Comparison of ENCODE assay signal across 28 cellular contexts in the genomic region with DNA sequence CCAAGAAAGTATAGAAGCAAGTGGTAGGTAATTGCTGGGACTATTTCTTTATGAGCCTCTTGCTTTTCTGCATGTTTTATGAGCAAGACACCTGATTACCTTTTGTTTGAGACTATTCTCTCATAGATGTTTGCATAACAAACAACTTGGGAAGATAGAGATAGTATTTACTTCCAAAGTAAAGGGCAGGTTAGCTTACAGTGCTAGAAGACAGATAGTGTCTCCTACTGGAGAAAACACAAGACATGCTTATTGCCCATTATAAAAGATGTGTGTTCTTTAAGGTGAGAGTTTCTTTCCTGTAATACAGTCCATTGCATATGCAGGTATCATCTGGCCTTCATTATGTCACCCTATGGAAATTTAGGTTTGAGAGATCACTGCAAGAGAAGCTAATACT.
"Had no signal": no experiment of that assay in that cellular context is flagged by ENCODE, and none has a peak within 500 bp of the region (broad histone marks: within the 10 kb centered on the region; RNA-seq: fewer than 3 reads in every experiment).

No MANE protein-coding gene starts in this region.

- H3K27ac ChIP-seq: lower lobe of right lung, neural progenitor cell, parathyroid adenoma, right atrium auricular region, suprapubic skin, tibial nerve had no signal

- H3K27me3 Mint-ChIP-seq: activated CD8-positive, alpha-beta T cell treated with anti-CD3 and anti-CD28 coated beads for 36 hours; activated naive CD4-positive, alpha-beta T cell treated with anti-CD3 and anti-CD28 coated beads, Interleukin-2, amount 50 U/mL, for 24 hours; activated naive CD8-positive, alpha-beta T cell treated with anti-CD3 and anti-CD28 coated beads, Interleukin-2, amount 50 U/mL, for 24 hours; stimulated activated naive B cell treated with anti-CD40 and anti-IgM and Interleukin-4, amounts not matched to agents 10 μg/mL and 1 μg/mL and 100 μg/mL, for 72 hours had no signal

- H3K9me3 ChIP-seq: lower lobe of right lung, right atrium auricular region, suprapubic skin, tibial nerve had no signal

- H3K4me1 ChIP-seq: lower lobe of right lung, neural progenitor cell, parathyroid adenoma, right atrium auricular region, suprapubic skin, tibial nerve had no signal

- H3K4me3 Mint-ChIP-seq: activated CD8-positive, alpha-beta T cell treated with anti-CD3 and anti-CD28 coated beads for 36 hours; activated naive CD4-positive, alpha-beta T cell treated with anti-CD3 and anti-CD28 coated beads, Interleukin-2, amount 50 U/mL, for 24 hours; activated naive CD8-positive, alpha-beta T cell treated with anti-CD3 and anti-CD28 coated beads, Interleukin-2, amount 50 U/mL, for 24 hours; activated T-cell treated with anti-CD3 and anti-CD28 coated beads, Interleukin-2, amount 50 U/mL, for 4 hours; activated T-helper 17 cell treated with anti-CD3 and anti-CD28 coated beads, Interleukin-2, amount 50 U/mL, for 72 hours; immature natural killer cell; natural killer cell; neural progenitor cell; stimulated activated naive B cell treated with anti-CD40 and anti-IgM and Interleukin-4, amounts not matched to agents 10 μg/mL and 1 μg/mL and 100 μg/mL, for 72 hours had no signal

- ATAC-seq: activated CD8-positive, alpha-beta T cell treated with anti-CD3 and anti-CD28 coated beads for 36 hours; activated naive CD8-positive, alpha-beta T cell treated with anti-CD3 and anti-CD28 coated beads, Interleukin-2, amount 50 U/mL, for 24 hours; activated T-cell treated with anti-CD3 and anti-CD28 coated beads, Interleukin-2, amount 50 U/mL, for 4 hours; activated T-helper 17 cell treated with anti-CD3 and anti-CD28 coated beads, Interleukin-2, amount 50 U/mL, for 72 hours; esophagus mucosa; lower lobe of right lung; natural killer cell; stimulated activated naive B cell treated with anti-CD40 and anti-IgM and Interleukin-4, amounts not matched to agents 10 μg/mL and 1 μg/mL and 100 μg/mL, for 72 hours had no signal

- H3K79me2 ChIP-seq: parathyroid adenoma had no signal

- H3K4me1 Mint-ChIP-seq: activated naive CD4-positive, alpha-beta T cell treated with anti-CD3 and anti-CD28 coated beads, Interleukin-2, amount 50 U/mL, for 24 hours; activated naive CD8-positive, alpha-beta T cell treated with anti-CD3 and anti-CD28 coated beads, Interleukin-2, amount 50 U/mL, for 24 hours; activated T-helper 17 cell treated with anti-CD3 and anti-CD28 coated beads, Interleukin-2, amount 50 U/mL, for 72 hours; immature natural killer cell; natural killer cell; stimulated activated naive B cell treated with anti-CD40 and anti-IgM and Interleukin-4, amounts not matched to agents 10 μg/mL and 1 μg/mL and 100 μg/mL, for 72 hours had no signal

- H3K27ac Mint-ChIP-seq: activated CD8-positive, alpha-beta T cell treated with anti-CD3 and anti-CD28 coated beads for 36 hours; activated naive CD4-positive, alpha-beta T cell treated with anti-CD3 and anti-CD28 coated beads, Interleukin-2, amount 50 U/mL, for 24 hours; activated naive CD8-positive, alpha-beta T cell treated with anti-CD3 and anti-CD28 coated beads, Interleukin-2, amount 50 U/mL, for 24 hours; activated T-helper 17 cell treated with anti-CD3 and anti-CD28 coated beads, Interleukin-2, amount 50 U/mL, for 72 hours; immature natural killer cell; natural killer cell; neural progenitor cell; stimulated activated naive B cell treated with anti-CD40 and anti-IgM and Interleukin-4, amounts not matched to agents 10 μg/mL and 1 μg/mL and 100 μg/mL, for 72 hours had no signal

- H2AFZ ChIP-seq: neural progenitor cell, parathyroid adenoma had no signal

- H3K27me3 ChIP-seq: neural progenitor cell, right atrium auricular region, suprapubic skin, tibial nerve had no signal

- H3K9me3 Mint-ChIP-seq: activated CD8-positive, alpha-beta T cell treated with anti-CD3 and anti-CD28 coated beads for 36 hours; activated naive CD4-positive, alpha-beta T cell treated with anti-CD3 and anti-CD28 coated beads, Interleukin-2, amount 50 U/mL, for 24 hours; activated naive CD8-positive, alpha-beta T cell treated with anti-CD3 and anti-CD28 coated beads, Interleukin-2, amount 50 U/mL, for 24 hours; activated T-cell treated with anti-CD3 and anti-CD28 coated beads, Interleukin-2, amount 50 U/mL, for 4 hours; activated T-helper 17 cell treated with anti-CD3 and anti-CD28 coated beads, Interleukin-2, amount 50 U/mL, for 72 hours; neural progenitor cell; stimulated activated naive B cell treated with anti-CD40 and anti-IgM and Interleukin-4, amounts not matched to agents 10 μg/mL and 1 μg/mL and 100 μg/mL, for 72 hours had no signal

- DNase-seq: activated CD4-positive, alpha-beta T cell treated with anti-CD3 and anti-CD28 coated beads, Interleukin-2, amount 50 U/mL, for 1 hour; activated CD8-positive, alpha-beta T cell treated with anti-CD3 and anti-CD28 coated beads for 36 hours; activated gamma-delta T cell treated with Interleukin-2 at 50 U/mL for 16 hours; activated naive CD8-positive, alpha-beta T cell treated with anti-CD3 and anti-CD28 coated beads, Interleukin-2, amount 50 U/mL, for 24 hours; activated T-cell treated with anti-CD3 and anti-CD28 coated beads, Interleukin-2, amount 50 U/mL, for 4 hours; amygdala; central memory CD4-positive, alpha-beta T cell; foreskin fibroblast; head of caudate nucleus; hypothalamus; immature natural killer cell; kidney; lower lobe of right lung; mesenchymal stem cell; natural killer cell; occipital lobe; stimulated activated CD4-positive, alpha-beta T cell treated with anti-CD3 and anti-CD28 coated beads, Interleukin-15, amount 100 ng/mL, for 24 hours; stimulated activated CD4-positive, alpha-beta T cell treated with anti-CD3 and anti-CD28 coated beads, Interleukin-2, amount 100 ng/mL, for 24 hours; stimulated activated naive B cell treated with anti-CD40 and anti-IgM and Interleukin-4, amounts not matched to agents 10 μg/mL and 1 μg/mL and 100 μg/mL, for 72 hours; T1000 had no signal

- H3K36me3 ChIP-seq: lower lobe of right lung, neural progenitor cell, right atrium auricular region, suprapubic skin, tibial nerve had no signal

- H3K4me2 ChIP-seq: neural progenitor cell had no signal

- H3K4me3 ChIP-seq: lower lobe of right lung, neural progenitor cell, right atrium auricular region, suprapubic skin, tibial nerve had no signal
